ENCODE assay signal across 1 cellular context in the genomic region with DNA sequence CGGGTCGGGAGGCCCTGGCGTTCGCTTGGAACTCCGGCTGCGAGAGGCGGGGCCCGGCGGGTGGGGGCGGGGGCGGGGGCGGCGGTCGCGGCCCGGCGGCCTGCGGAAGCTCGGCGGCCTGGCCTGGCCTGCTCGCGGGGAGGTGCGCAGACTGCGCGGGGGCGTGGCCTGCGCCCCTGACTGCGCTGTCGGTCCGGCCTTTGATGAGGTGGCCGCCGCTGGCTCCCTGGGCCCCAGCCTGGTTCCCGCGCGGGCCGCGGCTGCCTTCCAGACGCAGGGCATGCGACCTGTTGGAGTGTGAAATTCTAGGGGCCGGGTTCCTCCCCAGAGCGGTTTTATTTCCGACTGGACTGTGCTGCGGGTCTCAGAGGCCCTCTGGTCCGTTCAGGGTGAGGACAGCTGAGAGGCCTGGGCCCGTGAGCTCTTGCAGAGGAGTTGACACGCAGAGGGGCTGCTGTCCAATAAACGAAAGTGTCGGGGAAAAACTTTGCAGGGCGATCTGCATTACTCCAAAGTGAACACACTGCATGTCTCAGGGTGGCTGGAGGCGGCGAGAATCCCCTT.
TF ChIP-seq lines count a peak whose summit lies in the region.

No MANE protein-coding gene starts in this region.

TF ChIP-seq in K562, 482 proteins besides CTCF, POLR2A, EP300 and RAD21 (continued from another document and continues in another):
- TF ChIP-seq, protein P1, sequence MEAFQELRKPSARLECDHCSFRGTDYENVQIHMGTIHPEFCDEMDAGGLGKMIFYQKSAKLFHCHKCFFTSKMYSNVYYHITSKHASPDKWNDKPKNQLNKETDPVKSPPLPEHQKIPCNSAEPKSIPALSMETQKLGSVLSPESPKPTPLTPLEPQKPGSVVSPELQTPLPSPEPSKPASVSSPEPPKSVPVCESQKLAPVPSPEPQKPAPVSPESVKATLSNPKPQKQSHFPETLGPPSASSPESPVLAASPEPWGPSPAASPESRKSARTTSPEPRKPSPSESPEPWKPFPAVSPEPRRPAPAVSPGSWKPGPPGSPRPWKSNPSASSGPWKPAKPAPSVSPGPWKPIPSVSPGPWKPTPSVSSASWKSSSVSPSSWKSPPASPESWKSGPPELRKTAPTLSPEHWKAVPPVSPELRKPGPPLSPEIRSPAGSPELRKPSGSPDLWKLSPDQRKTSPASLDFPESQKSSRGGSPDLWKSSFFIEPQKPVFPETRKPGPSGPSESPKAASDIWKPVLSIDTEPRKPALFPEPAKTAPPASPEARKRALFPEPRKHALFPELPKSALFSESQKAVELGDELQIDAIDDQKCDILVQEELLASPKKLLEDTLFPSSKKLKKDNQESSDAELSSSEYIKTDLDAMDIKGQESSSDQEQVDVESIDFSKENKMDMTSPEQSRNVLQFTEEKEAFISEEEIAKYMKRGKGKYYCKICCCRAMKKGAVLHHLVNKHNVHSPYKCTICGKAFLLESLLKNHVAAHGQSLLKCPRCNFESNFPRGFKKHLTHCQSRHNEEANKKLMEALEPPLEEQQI (IDR thresholded peaks at IDR 0.05) = no peak
- TF ChIP-seq NRF1 (conservative IDR thresholded peaks at IDR 0.05 in 1 of 2, IDR thresholded peaks at IDR 0.05 in 1 of 2) (peak; percentile 91 to 92), ZNF224 (CRISPR knock-in tag; IDR thresholded peaks at IDR 0.05) (0 out of 2 replicates have a peak, but pooled peaks have one; percentile 57), CBX2 (IDR thresholded peaks at IDR 0.05; ENCODE audit: insufficient read depth, low read length, poor library complexity, severe bottlenecking) (no peak), RNF2 (IDR thresholded peaks at IDR 0.05) (0 out of 2 replicates have a peak, but pooled peaks have one; percentile 36), ZNF316 (IDR thresholded peaks at IDR 0.05) (no peak), RB1 (IDR thresholded peaks at IDR 0.05; ENCODE audit: low read depth) (peak; percentile 76; the same call in 1 of the 2 replicates), MECOM (CRISPR knock-in tag; IDR thresholded peaks at IDR 0.05) (no peak), TAF1 (IDR thresholded peaks at IDR 0.05; ENCODE audit: control insufficient read depth, extremely low read depth, insufficient read depth, low read length, severe bottlenecking) (peak; percentile 49), ASH1L (IDR thresholded peaks at IDR 0.05; ENCODE audit: borderline replicate concordance, low read depth, partially characterized antibody) (no peak), GTF2E2 (tag; IDR thresholded peaks at IDR 0.05) (0 out of 2 replicates have a peak, but pooled peaks have one; percentile 12), TRIM28 (IDR thresholded peaks at IDR 0.05) (no peak), TCFL5 (CRISPR knock-in tag; conservative IDR thresholded peaks at IDR 0.05) (no peak), ZNF174 (CRISPR knock-in tag; IDR thresholded peaks at IDR 0.05) (no peak), NCOA2 (IDR thresholded peaks at IDR 0.05; ENCODE audit: partially characterized antibody in 2 of 2) (no peak), FOXK1 (CRISPR knock-in tag; IDR thresholded peaks at IDR 0.05; ENCODE audit: borderline replicate concordance) (no peak), SIRT6 (IDR thresholded peaks at IDR 0.05; ENCODE audit: low read depth, low read length) (no peak), ZBED1 (IDR thresholded peaks at IDR 0.05) (peak; percentile 18; the same call in 1 of the 2 replicates), ZNF699 (CRISPR knock-in tag; IDR thresholded peaks at IDR 0.05; ENCODE audit: insufficient replicate concordance) (no peak), SP1 (CRISPR knock-in tag; IDR thresholded peaks at IDR 0.05) (0 out of 2 replicates have a peak, but pooled peaks have one; percentile 4), POLR2G (IDR thresholded peaks at IDR 0.05; ENCODE audit: low read depth, low read length) (peak; percentile 15), MEF2D (tag; conservative IDR thresholded peaks at IDR 0.05; ENCODE audit: low read depth) (no peak), ZNF263 (CRISPR knock-in tag; IDR thresholded peaks at IDR 0.05; ENCODE audit: borderline replicate concordance) (no peak), E2F3 (CRISPR knock-in tag; IDR thresholded peaks at IDR 0.05) (peak; percentile 81; the same call in 1 of the 2 replicates), RBM34 (IDR thresholded peaks at IDR 0.05; ENCODE audit: borderline replicate concordance, insufficient read depth, low read length) (no peak), EP400 (IDR thresholded peaks at IDR 0.05) (peak; percentile 78), TOE1 (IDR thresholded peaks at IDR 0.05; ENCODE audit: borderline replicate concordance) (no peak), TOE1 (CRISPR knock-in tag; IDR thresholded peaks at IDR 0.05; ENCODE audit: borderline replicate concordance, low read depth) (no peak), KLF1 (tag; IDR thresholded peaks at IDR 0.05) (no peak), NCOR1 (IDR thresholded peaks at IDR 0.05) (no peak), FOXK2 (conservative IDR thresholded peaks at IDR 0.05 in 1 of 2, IDR thresholded peaks at IDR 0.05 in 1 of 2; ENCODE audit: low read depth in 2 of 2) (no peak), ZNF282 (CRISPR knock-in tag; IDR thresholded peaks at IDR 0.05) (no peak), ELF4 (CRISPR knock-in tag; IDR thresholded peaks at IDR 0.05) (no peak), ATF7 (IDR thresholded peaks at IDR 0.05) (peak; percentile 27; the same call in 1 of the 2 replicates), SMARCB1 (IDR thresholded peaks at IDR 0.05; ENCODE audit: insufficient read length, low read depth) (no peak), NBN (IDR thresholded peaks at IDR 0.05; ENCODE audit: low read depth) (peak; percentile 45; the same call in 1 of the 2 replicates), MEIS2 (IDR thresholded peaks at IDR 0.05; ENCODE audit: partially characterized antibody) (peak; percentile 74), TBP (optimal IDR thresholded peaks at IDR 0.05; ENCODE audit: low read depth, low read length) (peak; percentile 64), HNRNPLL (IDR thresholded peaks at IDR 0.05; ENCODE audit: low read depth, low read length, poor library complexity, severe bottlenecking) (peak; percentile 92), ZNF143 (CRISPR knock-in tag; IDR thresholded peaks at IDR 0.05) (no peak), TEAD4 (IDR thresholded peaks at IDR 0.05; ENCODE audit: low read length) (no peak), TEAD4 (CRISPR knock-in tag; IDR thresholded peaks at IDR 0.05; ENCODE audit: borderline replicate concordance) (no peak), TCF7 (IDR thresholded peaks at IDR 0.05; ENCODE audit: borderline replicate concordance) (peak; percentile 94), RBFOX2 (IDR thresholded peaks at IDR 0.05; ENCODE audit: low read depth, low read length) (peak; percentile 3), FOXJ3 (CRISPR knock-in tag; IDR thresholded peaks at IDR 0.05) (no peak), RHOXF2B (CRISPR knock-in tag; conservative IDR thresholded peaks at IDR 0.05) (no peak), HDAC1 (IDR thresholded peaks at IDR 0.05) (0 out of 4 replicates have a peak, but pooled peaks of 1 of the 2 experiments have one; percentile 33), CREB1 (IDR thresholded peaks at IDR 0.05) (peak; percentile 33; the same call in 1 of the 2 replicates), CREB1 (CRISPR knock-in tag; IDR thresholded peaks at IDR 0.05) (peak; percentile 12; the same call in 1 of the 2 replicates), ZC3H4 (CRISPR knock-in tag; IDR thresholded peaks at IDR 0.05; ENCODE audit: borderline replicate concordance) (no peak)
- TF ChIP-seq, protein P2, sequence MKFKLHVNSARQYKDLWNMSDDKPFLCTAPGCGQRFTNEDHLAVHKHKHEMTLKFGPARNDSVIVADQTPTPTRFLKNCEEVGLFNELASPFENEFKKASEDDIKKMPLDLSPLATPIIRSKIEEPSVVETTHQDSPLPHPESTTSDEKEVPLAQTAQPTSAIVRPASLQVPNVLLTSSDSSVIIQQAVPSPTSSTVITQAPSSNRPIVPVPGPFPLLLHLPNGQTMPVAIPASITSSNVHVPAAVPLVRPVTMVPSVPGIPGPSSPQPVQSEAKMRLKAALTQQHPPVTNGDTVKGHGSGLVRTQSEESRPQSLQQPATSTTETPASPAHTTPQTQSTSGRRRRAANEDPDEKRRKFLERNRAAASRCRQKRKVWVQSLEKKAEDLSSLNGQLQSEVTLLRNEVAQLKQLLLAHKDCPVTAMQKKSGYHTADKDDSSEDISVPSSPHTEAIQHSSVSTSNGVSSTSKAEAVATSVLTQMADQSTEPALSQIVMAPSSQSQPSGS (CRISPR knock-in tag; IDR thresholded peaks at IDR 0.05) = no peak
- TF ChIP-seq, protein P3, sequence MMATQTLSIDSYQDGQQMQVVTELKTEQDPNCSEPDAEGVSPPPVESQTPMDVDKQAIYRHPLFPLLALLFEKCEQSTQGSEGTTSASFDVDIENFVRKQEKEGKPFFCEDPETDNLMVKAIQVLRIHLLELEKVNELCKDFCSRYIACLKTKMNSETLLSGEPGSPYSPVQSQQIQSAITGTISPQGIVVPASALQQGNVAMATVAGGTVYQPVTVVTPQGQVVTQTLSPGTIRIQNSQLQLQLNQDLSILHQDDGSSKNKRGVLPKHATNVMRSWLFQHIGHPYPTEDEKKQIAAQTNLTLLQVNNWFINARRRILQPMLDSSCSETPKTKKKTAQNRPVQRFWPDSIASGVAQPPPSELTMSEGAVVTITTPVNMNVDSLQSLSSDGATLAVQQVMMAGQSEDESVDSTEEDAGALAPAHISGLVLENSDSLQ (IDR thresholded peaks at IDR 0.05) = peak; percentile 60
- TF ChIP-seq, protein P4, sequence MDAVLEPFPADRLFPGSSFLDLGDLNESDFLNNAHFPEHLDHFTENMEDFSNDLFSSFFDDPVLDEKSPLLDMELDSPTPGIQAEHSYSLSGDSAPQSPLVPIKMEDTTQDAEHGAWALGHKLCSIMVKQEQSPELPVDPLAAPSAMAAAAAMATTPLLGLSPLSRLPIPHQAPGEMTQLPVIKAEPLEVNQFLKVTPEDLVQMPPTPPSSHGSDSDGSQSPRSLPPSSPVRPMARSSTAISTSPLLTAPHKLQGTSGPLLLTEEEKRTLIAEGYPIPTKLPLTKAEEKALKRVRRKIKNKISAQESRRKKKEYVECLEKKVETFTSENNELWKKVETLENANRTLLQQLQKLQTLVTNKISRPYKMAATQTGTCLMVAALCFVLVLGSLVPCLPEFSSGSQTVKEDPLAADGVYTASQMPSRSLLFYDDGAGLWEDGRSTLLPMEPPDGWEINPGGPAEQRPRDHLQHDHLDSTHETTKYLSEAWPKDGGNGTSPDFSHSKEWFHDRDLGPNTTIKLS (IDR thresholded peaks at IDR 0.05; ENCODE audit: borderline replicate concordance, low read depth) = peak; percentile 89
- TF ChIP-seq, protein P5, sequence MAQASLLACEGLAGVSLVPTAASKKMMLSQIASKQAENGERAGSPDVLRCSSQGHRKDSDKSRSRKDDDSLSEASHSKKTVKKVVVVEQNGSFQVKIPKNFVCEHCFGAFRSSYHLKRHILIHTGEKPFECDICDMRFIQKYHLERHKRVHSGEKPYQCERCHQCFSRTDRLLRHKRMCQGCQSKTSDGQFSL (CRISPR knock-in tag; IDR thresholded peaks at IDR 0.05) = no peak
- TF ChIP-seq, protein P5 (tag; IDR thresholded peaks at IDR 0.05) = no peak
- TF ChIP-seq, protein P6, sequence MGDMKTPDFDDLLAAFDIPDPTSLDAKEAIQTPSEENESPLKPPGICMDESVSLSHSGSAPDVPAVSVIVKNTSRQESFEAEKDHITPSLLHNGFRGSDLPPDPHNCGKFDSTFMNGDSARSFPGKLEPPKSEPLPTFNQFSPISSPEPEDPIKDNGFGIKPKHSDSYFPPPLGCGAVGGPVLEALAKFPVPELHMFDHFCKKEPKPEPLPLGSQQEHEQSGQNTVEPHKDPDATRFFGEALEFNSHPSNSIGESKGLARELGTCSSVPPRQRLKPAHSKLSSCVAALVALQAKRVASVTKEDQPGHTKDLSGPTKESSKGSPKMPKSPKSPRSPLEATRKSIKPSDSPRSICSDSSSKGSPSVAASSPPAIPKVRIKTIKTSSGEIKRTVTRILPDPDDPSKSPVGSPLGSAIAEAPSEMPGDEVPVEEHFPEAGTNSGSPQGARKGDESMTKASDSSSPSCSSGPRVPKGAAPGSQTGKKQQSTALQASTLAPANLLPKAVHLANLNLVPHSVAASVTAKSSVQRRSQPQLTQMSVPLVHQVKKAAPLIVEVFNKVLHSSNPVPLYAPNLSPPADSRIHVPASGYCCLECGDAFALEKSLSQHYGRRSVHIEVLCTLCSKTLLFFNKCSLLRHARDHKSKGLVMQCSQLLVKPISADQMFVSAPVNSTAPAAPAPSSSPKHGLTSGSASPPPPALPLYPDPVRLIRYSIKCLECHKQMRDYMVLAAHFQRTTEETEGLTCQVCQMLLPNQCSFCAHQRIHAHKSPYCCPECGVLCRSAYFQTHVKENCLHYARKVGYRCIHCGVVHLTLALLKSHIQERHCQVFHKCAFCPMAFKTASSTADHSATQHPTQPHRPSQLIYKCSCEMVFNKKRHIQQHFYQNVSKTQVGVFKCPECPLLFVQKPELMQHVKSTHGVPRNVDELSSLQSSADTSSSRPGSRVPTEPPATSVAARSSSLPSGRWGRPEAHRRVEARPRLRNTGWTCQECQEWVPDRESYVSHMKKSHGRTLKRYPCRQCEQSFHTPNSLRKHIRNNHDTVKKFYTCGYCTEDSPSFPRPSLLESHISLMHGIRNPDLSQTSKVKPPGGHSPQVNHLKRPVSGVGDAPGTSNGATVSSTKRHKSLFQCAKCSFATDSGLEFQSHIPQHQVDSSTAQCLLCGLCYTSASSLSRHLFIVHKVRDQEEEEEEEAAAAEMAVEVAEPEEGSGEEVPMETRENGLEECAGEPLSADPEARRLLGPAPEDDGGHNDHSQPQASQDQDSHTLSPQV (IDR thresholded peaks at IDR 0.05) = no peak; the same call in 1 of the 2 replicates
- TF ChIP-seq, protein P7, sequence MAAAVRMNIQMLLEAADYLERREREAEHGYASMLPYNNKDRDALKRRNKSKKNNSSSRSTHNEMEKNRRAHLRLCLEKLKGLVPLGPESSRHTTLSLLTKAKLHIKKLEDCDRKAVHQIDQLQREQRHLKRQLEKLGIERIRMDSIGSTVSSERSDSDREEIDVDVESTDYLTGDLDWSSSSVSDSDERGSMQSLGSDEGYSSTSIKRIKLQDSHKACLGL (CRISPR knock-in tag; IDR thresholded peaks at IDR 0.05; ENCODE audit: borderline replicate concordance, poor library complexity, severe bottlenecking) = no peak
- TF ChIP-seq, protein P8, sequence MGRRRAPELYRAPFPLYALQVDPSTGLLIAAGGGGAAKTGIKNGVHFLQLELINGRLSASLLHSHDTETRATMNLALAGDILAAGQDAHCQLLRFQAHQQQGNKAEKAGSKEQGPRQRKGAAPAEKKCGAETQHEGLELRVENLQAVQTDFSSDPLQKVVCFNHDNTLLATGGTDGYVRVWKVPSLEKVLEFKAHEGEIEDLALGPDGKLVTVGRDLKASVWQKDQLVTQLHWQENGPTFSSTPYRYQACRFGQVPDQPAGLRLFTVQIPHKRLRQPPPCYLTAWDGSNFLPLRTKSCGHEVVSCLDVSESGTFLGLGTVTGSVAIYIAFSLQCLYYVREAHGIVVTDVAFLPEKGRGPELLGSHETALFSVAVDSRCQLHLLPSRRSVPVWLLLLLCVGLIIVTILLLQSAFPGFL (CRISPR knock-in tag; IDR thresholded peaks at IDR 0.05) = no peak
